ENCODE assay signal across 22 cellular contexts in the genomic region with DNA sequence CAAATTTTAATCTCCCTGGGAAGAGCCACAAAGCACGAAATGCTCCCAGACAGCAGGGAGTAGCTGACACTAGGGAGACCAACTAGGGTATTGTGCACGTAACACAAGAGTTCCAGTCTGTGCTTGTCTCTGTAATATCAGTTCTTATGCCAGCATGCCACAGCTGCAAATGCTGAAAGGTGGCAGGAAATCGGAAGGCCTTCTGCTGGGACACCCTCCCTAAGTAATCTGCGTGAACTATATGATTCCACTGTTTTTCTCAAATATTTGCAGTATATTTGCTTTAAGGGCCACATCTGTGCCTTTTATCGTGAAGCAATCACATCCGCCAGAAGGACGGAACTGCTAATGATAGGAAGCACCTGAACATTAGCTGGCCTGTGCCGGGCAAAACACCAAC. TPM values are rescaled to one million over a fixed set of nuclear protein-coding genes. Genes with fewer than 3 reads are reported as not detected.
DNase-seq lines count a peak whose midpoint lies in the region; ATAC-seq and TF ChIP-seq lines count a peak whose summit lies in the region.
"Had no signal": no experiment of that assay in that cellular context is flagged by ENCODE, and none has a peak within 500 bp of the region (broad histone marks: within the 10 kb centered on the region; RNA-seq: fewer than 3 reads in every experiment).

No MANE protein-coding gene starts in this region.

- H3K4me2 ChIP-seq in fibroblast of lung (ENCODE audit: extremely low read depth, insufficient read depth, low read length), result peak overlapping the region; percentile 55
- H3K4me2 ChIP-seq: A549, PC-9 had no signal

- H3K9ac ChIP-seq in fibroblast of lung (ENCODE audit: insufficient read depth, low read length), result no peak overlapping the region
- H3K9ac ChIP-seq: parathyroid adenoma had no signal

- peak overlapping the region; percentile 4 for H3K27ac Mint-ChIP-seq in activated CD8-positive, alpha-beta memory T cell treated with anti-CD3 and anti-CD28 coated beads, Interleukin-2, amount 10 ng/mL, durations not matched to agents 7 days and 5 days
- H3K27ac Mint-ChIP-seq in HFFc6, result no peak overlapping the region
- H3K27ac Mint-ChIP-seq: activated naive CD4-positive, alpha-beta T cell treated with anti-CD3 and anti-CD28 coated beads, Interleukin-2, amount 50 U/mL, for 72 hours; CD4-positive, alpha-beta T cell had no signal

- no peak for ATAC-seq in activated CD8-positive, alpha-beta memory T cell treated with anti-CD3 and anti-CD28 coated beads, Interleukin-2, amount 10 ng/mL, durations not matched to agents 7 days and 5 days
- ATAC-seq: A549; activated naive CD4-positive, alpha-beta T cell treated with anti-CD3 and anti-CD28 coated beads, Interleukin-2, amount 50 U/mL, for 72 hours; K562 had no signal

- CTCF ChIA-PET in activated CD8-positive, alpha-beta memory T cell treated with anti-CD3 and anti-CD28 coated beads, Interleukin-2, amount 10 ng/mL, durations not matched to agents 7 days and 5 days (lab: Charles Lee), result no interaction called here

- peaks cover 28% of the 10 kb centered on the region for H3K36me3 Mint-ChIP-seq in activated CD8-positive, alpha-beta memory T cell treated with anti-CD3 and anti-CD28 coated beads, Interleukin-2, amount 10 ng/mL, durations not matched to agents 7 days and 5 days
- H3K36me3 Mint-ChIP-seq in HFFc6 (ENCODE audit: low read depth), result no peaks in the 10 kb centered on the region

- H3K4me1 Mint-ChIP-seq in activated CD8-positive, alpha-beta memory T cell treated with anti-CD3 and anti-CD28 coated beads, Interleukin-2, amount 10 ng/mL, durations not matched to agents 7 days and 5 days, result peaks cover 17% of the 10 kb centered on the region
- H3K4me1 Mint-ChIP-seq in HFFc6 (ENCODE audit: low read depth), result peaks cover 9% of the 10 kb centered on the region

- H3K4me1 ChIP-seq in fibroblast of lung (ENCODE audit: control insufficient read depth, extremely low read depth, insufficient read depth, low read length), result no peaks in the 10 kb centered on the region
- H3K4me1 ChIP-seq: A549 had no signal

- H3K4me3 ChIP-seq in fibroblast of lung (replicated peaks in 1 of 4; ENCODE audit: control extremely low read depth in 1 of 4, insufficient read depth in 1 of 4, low read depth in 3 of 4, low read length in 4 of 4), result peak overlapping the region; percentile 8 to 51 (median 29)
- H3K4me3 ChIP-seq: A549, K562, PC-9, SK-N-MC, upper lobe of left lung had no signal

- no peaks in the 10 kb centered on the region for H3K27me3 ChIP-seq in fibroblast of lung (ENCODE audit: control insufficient read depth, insufficient read depth, low read length)
- H3K27me3 ChIP-seq in layer of hippocampus (ENCODE audit: control insufficient read depth, insufficient read depth, low read length), result no peaks in the 10 kb centered on the region
- H3K27me3 ChIP-seq: upper lobe of left lung had no signal

- no peaks in the 10 kb centered on the region for H3K9me3 ChIP-seq in fibroblast of lung (ENCODE audit: control insufficient read depth, insufficient read depth, low read depth, low read length)
- H3K9me3 ChIP-seq: A549, upper lobe of left lung had no signal

- no peaks in the 10 kb centered on the region for H3K36me3 ChIP-seq in fibroblast of lung (ENCODE audit: control insufficient read depth, insufficient read depth, low read length)
- H3K36me3 ChIP-seq: upper lobe of left lung had no signal

- no peaks in the 10 kb centered on the region for H3K79me2 ChIP-seq in fibroblast of lung (ENCODE audit: control insufficient read depth, insufficient read depth, low read length)
- H3K79me2 ChIP-seq: parathyroid adenoma had no signal

- no peak for DNase-seq in activated CD8-positive, alpha-beta memory T cell treated with anti-CD3 and anti-CD28 coated beads, Interleukin-2, amount 10 ng/mL, durations not matched to agents 7 days and 5 days
- DNase-seq in activated CD8-positive, alpha-beta memory T cell treated with anti-CD3 and anti-CD28 coated beads, Interleukin-2, amount 50 U/mL, for 4 hours, result no peak
- peak in 1 of 2 donors; percentile 36 for DNase-seq in fibroblast of lung (ENCODE audit: low read depth in 2 of 2)
- no peak for DNase-seq in HFFc6
- no peak for DNase-seq in stimulated activated CD4-positive, alpha-beta T cell treated with anti-CD3 and anti-CD28 coated beads, Interleukin-2, amount 100 ng/mL, for 24 hours
- no peak for DNase-seq in SW480 (ENCODE audit: low spot score)
- DNase-seq: activated CD4-positive, alpha-beta T cell treated with anti-CD3 and anti-CD28 coated beads, Interleukin-2, amount 50 U/mL, for 1 hour; CD4-positive, alpha-beta T cell; MV-4-11; NCI-H2029 treated with DMSO at 0.1 percent for 48 hours; NCI-H524; PC-9; stimulated activated naive CD4-positive, alpha-beta T cell treated with Interleukin-2 at 50 U/mL for 16 hours; upper lobe of left lung had no signal

- H2AFZ ChIP-seq in fibroblast of lung (ENCODE audit: low read length), result peak overlapping the region; percentile 33
- H2AFZ ChIP-seq: parathyroid adenoma, PC-9 had no signal

- TF ChIP-seq CTCF in fibroblast of lung (conservative IDR thresholded peaks at IDR 0.05 in 1 of 2, IDR thresholded peaks at IDR 0.05 in 1 of 2; ENCODE audit: low read depth in 1 of 2, low read length in 2 of 2), result no peak
- TF ChIP-seq CTCF in HFFc6 (IDR thresholded peaks at IDR 0.05), result no peak

- no peaks in the 10 kb centered on the region for H3K9me3 Mint-ChIP-seq in activated CD8-positive, alpha-beta memory T cell treated with anti-CD3 and anti-CD28 coated beads, Interleukin-2, amount 10 ng/mL, durations not matched to agents 7 days and 5 days (ENCODE audit: low read depth)
- H3K9me3 Mint-ChIP-seq in HFFc6, result no peaks in the 10 kb centered on the region

- peaks cover 2% of the 10 kb centered on the region for H3K27me3 Mint-ChIP-seq in activated CD8-positive, alpha-beta memory T cell treated with anti-CD3 and anti-CD28 coated beads, Interleukin-2, amount 10 ng/mL, durations not matched to agents 7 days and 5 days
- H3K27me3 Mint-ChIP-seq in HFFc6 (ENCODE audit: insufficient read depth), result peaks cover 2% of the 10 kb centered on the region; the same call in 1 of the 2 replicates

- peak overlapping the region; percentile 16 for H3K4me3 Mint-ChIP-seq in activated CD8-positive, alpha-beta memory T cell treated with anti-CD3 and anti-CD28 coated beads, Interleukin-2, amount 10 ng/mL, durations not matched to agents 7 days and 5 days
- H3K4me3 Mint-ChIP-seq in HFFc6, result no peak overlapping the region
- H3K4me3 Mint-ChIP-seq: CD4-positive, alpha-beta T cell had no signal

- H3K27ac ChIP-seq in fibroblast of lung (ENCODE audit: insufficient read depth, low read length), result no peak overlapping the region
- H3K27ac ChIP-seq in layer of hippocampus (ENCODE audit: low read depth, low read length), result peak overlapping the region; percentile 87
- H3K27ac ChIP-seq in temporal lobe (ENCODE audit: low read depth, low read length), result peak overlapping the region; percentile 92
- H3K27ac ChIP-seq: A549, HL-60, parathyroid adenoma, PC-9, SK-N-MC had no signal

- H4K20me1 ChIP-seq in fibroblast of lung (ENCODE audit: control insufficient read depth, extremely low read depth, insufficient read depth, low read length), result no peaks in the 10 kb centered on the region

RNA-seq across cellular contexts. Expression of gene VLDLR, which starts 12.6 kb away (rescaled TPM):
- 1 to 10 TPM; 7.2 to 8.6 TPM for total RNA-seq in activated CD8-positive, alpha-beta memory T cell treated with anti-CD3 and anti-CD28 coated beads, Interleukin-2, amount 10 ng/mL, durations not matched to agents 7 days and 5 days
- 16.4 and 26.3 TPM in 2 replicates for total RNA-seq in fibroblast of lung
- polyA plus RNA-seq in fibroblast of lung, result 11.0 and 11.9 TPM in 2 replicates
- polyA plus RNA-seq in fibroblast of lung (2012), result 8.9 and 10.3 TPM in 2 replicates
- polyA minus RNA-seq in fibroblast of lung (ENCODE audit: low replicate concordance), result 8.5 and 11.4 TPM in 2 replicates
- total RNA-seq in temporal lobe, result 50.4 TPM
- 1 to 10 TPM; 6.9 to 8.8 (median 8.1) TPM for total RNA-seq in HFFc6 (2021; fragmentation: NEBNext Ultra II Directional; extraction: Animal tissue kit (Norgen Biotek cat#: 25700))
